In genomic region chr7:51867117-51867516, GRCh38 we compare ENCODE assay signal across 1 cellular context.
TF ChIP-seq lines count a peak whose summit lies in the region.

No MANE protein-coding gene starts in this region.

TF ChIP-seq in GM23338, 12 proteins besides CTCF, POLR2A, EP300 and RAD21 (continued from another document):
- TF ChIP-seq REST (IDR thresholded peaks at IDR 0.05; ENCODE audit: unreplicated experiment) (no peak), JUNB (IDR thresholded peaks at IDR 0.05; ENCODE audit: unreplicated experiment) (no peak), STAT1 (IDR thresholded peaks at IDR 0.05; ENCODE audit: unreplicated experiment) (no peak), CREB1 (CRISPR knock-in tag; IDR thresholded peaks at IDR 0.05; ENCODE audit: low read depth) (no peak), EZH2phosphoT487 (IDR thresholded peaks at IDR 0.05; ENCODE audit: unreplicated experiment) (no peak), EZH2 (IDR thresholded peaks at IDR 0.05; ENCODE audit: low read depth, unreplicated experiment) (no peak), ZNF114 (CRISPR knock-in tag; IDR thresholded peaks at IDR 0.05) (no peak), POLR2AphosphoS5 (IDR thresholded peaks at IDR 0.05; ENCODE audit: low read depth) (no peak), ZNF462 (CRISPR knock-in tag; IDR thresholded peaks at IDR 0.05) (no peak), NANOG (IDR thresholded peaks at IDR 0.05; ENCODE audit: borderline replicate concordance) (no peak)
